Comparison of ENCODE assay signal across 26 cellular contexts in the genomic region with DNA sequence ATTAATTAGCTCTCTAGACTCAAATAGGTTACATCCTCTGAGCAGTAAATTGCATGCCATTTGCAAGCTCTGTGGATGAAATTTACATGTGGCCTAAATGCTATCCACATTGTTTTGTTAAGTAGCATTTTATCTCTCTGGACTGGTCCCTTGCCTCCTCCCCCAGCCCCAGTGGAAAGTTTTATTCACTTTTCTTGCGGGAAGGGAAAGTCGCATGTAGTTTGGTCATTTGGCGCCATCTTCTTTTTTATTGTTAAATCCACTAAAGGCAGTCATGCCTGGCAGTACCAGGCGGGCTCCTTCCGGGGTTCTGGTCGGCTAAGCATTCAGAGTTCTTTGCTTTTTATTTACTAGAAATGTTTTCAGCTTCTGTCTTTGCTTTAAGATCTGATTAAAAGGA.
DNase-seq lines count a peak whose midpoint lies in the region; ATAC-seq and TF ChIP-seq lines count a peak whose summit lies in the region.
"Had no signal": no experiment of that assay in that cellular context is flagged by ENCODE, and none has a peak within 500 bp of the region (broad histone marks: within the 10 kb centered on the region; RNA-seq: fewer than 3 reads in every experiment).

No MANE protein-coding gene starts in this region.

- H3K36me3 ChIP-seq in endodermal cell (ENCODE audit: control insufficient read depth, insufficient read depth, low read length) (no peaks in the 10 kb centered on the region), body of pancreas (replicated peaks in 1 of 2; ENCODE audit: insufficient read depth in 1 of 2, low read depth in 2 of 2) (no peaks in the 10 kb centered on the region)
- H3K36me3 ChIP-seq: esophagus muscularis mucosa, thoracic aorta had no signal

- DNase-seq in NCI-H146 (lab: John Stamatoyannopoulos, UW) (peak; percentile 39), NCI-H146 treated with DMSO at 0.1 percent for 48 hours (lab: John Stamatoyannopoulos, UW; ENCODE audit: unreplicated experiment) (no peak), endodermal cell (peak; percentile 58), body of pancreas (no peak), GM10248 (ENCODE audit: extremely low spot score) (no peak)
- no peak for DNase-seq in stimulated activated CD4-positive, alpha-beta T cell treated with anti-CD3 and anti-CD28 coated beads, Interleukin-15, amount 100 ng/mL, for 24 hours
- DNase-seq: activated CD4-positive, alpha-beta T cell treated with anti-CD3 and anti-CD28 coated beads, Interleukin-2, amount 50 U/mL, for 4 hours; activated CD8-positive, alpha-beta memory T cell treated with anti-CD3 and anti-CD28 coated beads, Interleukin-2, amount 50 U/mL, for 4 hours; CD8-positive, alpha-beta T cell; DMS153; effector memory CD8-positive, alpha-beta T cell; GDM1; hypothalamus; kidney; mammary epithelial cell; naive thymus-derived CD4-positive, alpha-beta T cell; NCI-H187; stimulated activated naive CD4-positive, alpha-beta T cell had no signal

- H3K27me3 Mint-ChIP-seq in endodermal cell (ENCODE audit: insufficient read depth) (peaks cover 26% of the 10 kb centered on the region), nephron (ENCODE audit: low read depth) (peaks cover 78% of the 10 kb centered on the region)
- H3K27me3 Mint-ChIP-seq: activated T-helper 17 cell treated with anti-CD3 and anti-CD28 coated beads, Interleukin-2, amount 50 U/mL, for 72 hours had no signal

- H3K27me3 ChIP-seq in endodermal cell (ENCODE audit: control insufficient read depth, insufficient read depth, low read length, poor library complexity, severe bottlenecking) = no peaks in the 10 kb centered on the region
- no peaks in the 10 kb centered on the region for H3K27me3 ChIP-seq in body of pancreas
- H3K27me3 ChIP-seq: esophagus muscularis mucosa had no signal

- H3K9me3 ChIP-seq in endodermal cell (ENCODE audit: control insufficient read depth, low read length) (no peaks in the 10 kb centered on the region), body of pancreas (no peaks in the 10 kb centered on the region)
- H3K9me3 ChIP-seq: esophagus muscularis mucosa, thoracic aorta had no signal

- WGBS in endodermal cell (ENCODE audit: insufficient coverage in 1 of 2, insufficient read length in 1 of 2), 2 experiments = 18% methylated on average over 6 of the region's 6 CpGs; no CpG with 5 or more reads in 1 of the 2 experiments
- 88 to 96% methylated on average over 6 of the region's 6 CpGs for WGBS in body of pancreas, 2 donors

- H3K4me1 Mint-ChIP-seq in endodermal cell = peaks cover 83% of the 10 kb centered on the region
- peaks cover 24% of the 10 kb centered on the region for H3K4me1 Mint-ChIP-seq in nephron
- H3K4me1 Mint-ChIP-seq: activated T-helper 17 cell treated with anti-CD3 and anti-CD28 coated beads, Interleukin-2, amount 50 U/mL, for 72 hours had no signal

- H3K27ac Mint-ChIP-seq in endodermal cell (peak overlapping the region; percentile 83), nephron (peak overlapping the region in 2 of 3 experiments; percentile 41 to 54)
- H3K27ac Mint-ChIP-seq: activated T-helper 17 cell treated with anti-CD3 and anti-CD28 coated beads, Interleukin-2, amount 50 U/mL, for 72 hours; CD8-positive, alpha-beta T cell; effector memory CD8-positive, alpha-beta T cell; naive thymus-derived CD4-positive, alpha-beta T cell had no signal

- POLR2A ChIA-PET in GM10248 (lab: Yijun Ruan, JAX) = no interaction called here

- CTCF ChIA-PET in GM10248 (lab: Yijun Ruan, JAX) = interaction anchor here (1.3 to 1.5 kb wide), 2 partner anchors 8 to 12 kb away, joined by 3 read pairs; no protein-coding TSS in a partner anchor

- no peak for TF ChIP-seq POLR2A in body of pancreas (IDR thresholded peaks at IDR 0.05)

- intact Hi-C loops in body of pancreas (cut with DNase I) = no loop called here

- H3K9me3 Mint-ChIP-seq in endodermal cell = no peaks in the 10 kb centered on the region
- no peaks in the 10 kb centered on the region for H3K9me3 Mint-ChIP-seq in nephron
- H3K9me3 Mint-ChIP-seq: activated T-helper 17 cell treated with anti-CD3 and anti-CD28 coated beads, Interleukin-2, amount 50 U/mL, for 72 hours; CD8-positive, alpha-beta T cell; effector memory CD8-positive, alpha-beta T cell; naive thymus-derived CD4-positive, alpha-beta T cell had no signal

- H3K4me3 Mint-ChIP-seq in endodermal cell (peak overlapping the region; percentile 15), nephron (no peak overlapping the region)
- H3K4me3 Mint-ChIP-seq: activated T-helper 17 cell treated with anti-CD3 and anti-CD28 coated beads, Interleukin-2, amount 50 U/mL, for 72 hours; CD8-positive, alpha-beta T cell; effector memory CD8-positive, alpha-beta T cell; naive thymus-derived CD4-positive, alpha-beta T cell had no signal

- H3K36me3 Mint-ChIP-seq in endodermal cell (ENCODE audit: low read depth) = no peaks in the 10 kb centered on the region
- H3K36me3 Mint-ChIP-seq in nephron (ENCODE audit: low read depth) = no peaks in the 10 kb centered on the region
- H3K36me3 Mint-ChIP-seq: CD8-positive, alpha-beta T cell had no signal

- peak overlapping the region; percentile 10 for H3K4me3 ChIP-seq in endodermal cell (ENCODE audit: low read length)
- no peak overlapping the region for H3K4me3 ChIP-seq in body of pancreas
- H3K4me3 ChIP-seq: esophagus muscularis mucosa, skin epidermis, thoracic aorta had no signal

- peak overlapping the region; percentile 91 for H3K27ac ChIP-seq in endodermal cell (ENCODE audit: low read depth, low read length)
- no peak overlapping the region for H3K27ac ChIP-seq in body of pancreas
- H3K27ac ChIP-seq: 22Rv1, esophagus muscularis mucosa, parathyroid adenoma, thoracic aorta had no signal

- ATAC-seq in body of pancreas (no peak), HG03565 (IDR thresholded peaks at IDR 0.05; ENCODE audit: unreplicated experiment) (no peak)
- ATAC-seq: activated T-helper 17 cell treated with anti-CD3 and anti-CD28 coated beads, Interleukin-2, amount 50 U/mL, for 72 hours; CD8-positive, alpha-beta T cell; effector memory CD8-positive, alpha-beta T cell; naive thymus-derived CD4-positive, alpha-beta T cell had no signal

- H3K9ac ChIP-seq in endodermal cell (ENCODE audit: extremely low read depth, low read length, poor library complexity, severe bottlenecking) = no peak overlapping the region
- H3K9ac ChIP-seq: parathyroid adenoma had no signal

- TF ChIP-seq CTCF in endodermal cell (conservative IDR thresholded peaks at IDR 0.05) = no peak
- TF ChIP-seq CTCF in nephron (IDR thresholded peaks at IDR 0.05; ENCODE audit: unreplicated experiment in 3 of 3) = no peak
- TF ChIP-seq CTCF in body of pancreas (IDR thresholded peaks at IDR 0.05) = no peak
- no peak for TF ChIP-seq CTCF in GM10248 (IDR thresholded peaks at IDR 0.05; ENCODE audit: control extremely low read depth, extremely low read depth, low read depth, missing control alignments)

- H3K4me1 ChIP-seq in endodermal cell (ENCODE audit: control insufficient read depth, insufficient read depth, low read length) (peaks cover 32% of the 10 kb centered on the region), body of pancreas (peaks cover 7% of the 10 kb centered on the region)
- H3K4me1 ChIP-seq: parathyroid adenoma had no signal

Comparison
In these comparisons a context has a peak if more than half of its experiments do, and no peak if none do; other contexts are left out.
1. DNase-seq: peak in NCI-H146 (single experiment) and endodermal cell (single experiment); none in NCI-H146 treated with DMSO at 0.1 percent for 48 hours (single experiment), body of pancreas (0 of 4), stimulated activated CD4-positive, alpha-beta T cell treated with anti-CD3 and anti-CD28 coated beads, Interleukin-15, amount 100 ng/mL, for 24 hours (single experiment) and GM10248 (single experiment).